23 cellular contexts compared by ENCODE assay signal in genomic region chr16:54525104-54525503, GRCh38.
"Had no signal": no experiment of that assay in that cellular context is flagged by ENCODE, and none has a peak within 500 bp of the region (broad histone marks: within the 10 kb centered on the region; RNA-seq: fewer than 3 reads in every experiment).

No MANE protein-coding gene starts in this region.

- H3K27ac ChIP-seq: neural progenitor cell, ovary, parathyroid adenoma, psoas muscle, right lobe of liver, sigmoid colon, stomach, thoracic aorta, thyroid gland, tibial nerve, upper lobe of left lung had no signal

- H3K36me3 ChIP-seq: neural progenitor cell, ovary, right lobe of liver, sigmoid colon, stomach, thoracic aorta, thyroid gland, tibial nerve, upper lobe of left lung had no signal

- H3K9me3 ChIP-seq: ovary, psoas muscle, thyroid gland had no signal

- H3K4me3 ChIP-seq: neural progenitor cell, ovary, psoas muscle, right lobe of liver, sigmoid colon, stomach, thoracic aorta, thyroid gland, tibial nerve, upper lobe of left lung had no signal

- H3K4me1 ChIP-seq: neural progenitor cell, parathyroid adenoma, psoas muscle, right lobe of liver, sigmoid colon, stomach, thyroid gland, tibial nerve, upper lobe of left lung had no signal

- DNase-seq: naive thymus-derived CD4-positive, alpha-beta T cell; natural killer cell; occipital lobe; ovary; posterior cingulate gyrus; psoas muscle; right lobe of liver; sigmoid colon; small intestine; stimulated activated CD4-positive, alpha-beta T cell treated with anti-CD3 and anti-CD28 coated beads, Interleukin-15, amount 100 ng/mL, for 24 hours; stimulated activated CD4-positive, alpha-beta T cell treated with anti-CD3 and anti-CD28 coated beads, Interleukin-2, amount 100 ng/mL, for 24 hours; stimulated activated CD4-positive, alpha-beta T cell treated with anti-CD3 and anti-CD28 coated beads, Interleukin-2, amount 100 ng/mL, for 48 hours; stimulated activated CD4-positive, alpha-beta T cell treated with anti-CD3 and anti-CD28 coated beads, Interleukin-4, amount 100 ng/mL, for 24 hours; stimulated activated naive B cell treated with anti-CD40 and anti-IgM and Interleukin-4, amounts not matched to agents 10 μg/mL and 1 μg/mL and 100 μg/mL, for 72 hours; stimulated activated naive CD4-positive, alpha-beta T cell treated with Interleukin-2 at 50 U/mL for 16 hours; stomach; thyroid gland; upper lobe of left lung had no signal

- ATAC-seq: naive thymus-derived CD4-positive, alpha-beta T cell; natural killer cell; psoas muscle; right lobe of liver; stimulated activated effector memory CD8-positive, alpha-beta T cell treated with anti-CD3 and anti-CD28 coated beads, Interleukin-12 subunit alpha, Interleukin-12 subunit beta, amount 100 ng/mL, for 72 hours; stimulated activated naive B cell treated with anti-CD40 and anti-IgM and Interleukin-4, amounts not matched to agents 10 μg/mL and 1 μg/mL and 100 μg/mL, for 72 hours had no signal

- H3K27me3 ChIP-seq: neural progenitor cell, ovary, right lobe of liver, sigmoid colon, stomach, thyroid gland, tibial nerve, upper lobe of left lung had no signal
